Comparison of ENCODE assay signal across 25 cellular contexts in the genomic region with DNA sequence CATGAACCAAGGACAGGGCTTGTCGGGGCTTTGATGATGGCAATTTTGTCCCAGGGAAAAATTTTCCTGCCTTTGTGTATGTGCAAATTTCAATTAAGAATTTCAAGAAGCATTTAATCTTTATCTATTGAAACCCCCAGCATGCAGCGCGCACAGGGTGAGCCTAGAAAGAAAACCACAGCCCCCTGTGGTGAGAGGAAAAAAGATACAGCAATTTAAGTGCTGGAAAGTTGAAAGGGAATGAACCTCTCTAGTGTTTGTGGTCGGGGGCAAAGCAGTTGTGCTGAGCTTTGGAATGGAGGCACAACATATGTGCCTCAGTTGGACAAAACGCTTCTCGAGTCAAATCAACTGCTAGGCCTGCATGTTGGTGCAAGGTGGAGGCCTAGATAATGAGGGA.
DNase-seq lines count a peak whose midpoint lies in the region; ATAC-seq, FAIRE-seq and TF ChIP-seq lines count a peak whose summit lies in the region.
"Had no signal": no experiment of that assay in that cellular context is flagged by ENCODE, and none has a peak within 500 bp of the region (broad histone marks: within the 10 kb centered on the region; RNA-seq: fewer than 3 reads in every experiment).

No MANE protein-coding gene starts in this region.

- in situ Hi-C loops in K562 (cut with MboI): no loop called here

- peak overlapping the region; percentile 6 to 37; a peak in 1 of 4 replicates for H3K9ac ChIP-seq in K562 (ENCODE audit: insufficient read depth in 1 of 2, low read depth in 2 of 2, low read length in 2 of 2)
- H3K9ac ChIP-seq: BLaER1 treated with 17β-estradiol and CSF1 and Interleukin-3, amounts not matched to agents 10 nM and 100 nM had no signal

- CTCF ChIA-PET in HEK293 (lab: Yijun Ruan, JAX) (interaction anchor here (0.7 to 1.7 kb wide), 2 partner anchors 48 to 359 kb away, joined by 3 to 4 read pairs; no protein-coding TSS in a partner anchor), K562 (lab: Yijun Ruan, JAX; ENCODE audit: low intra/inter-chr PET ratio) (no interaction called here)

- H3K4me1 ChIP-seq in HEK293 (ENCODE audit: control insufficient read depth, insufficient read depth, low read length) (peaks cover 17% of the 10 kb centered on the region), K562 (replicated peaks in 1 of 2; ENCODE audit: control insufficient read depth in 2 of 2, insufficient read depth in 2 of 2, low read length in 2 of 2) (peaks cover 4 to 47% of the 10 kb centered on the region in 2 experiments; a peak in 4 of 5 replicates)
- H3K4me1 ChIP-seq: ascending aorta, esophagus squamous epithelium had no signal

- DNase-seq in D341Med (ENCODE audit: low spot score) (peak; percentile 38), NCI-H2107 (lab: John Stamatoyannopoulos, UW) (peak; percentile 23), K562 (ENCODE audit: extremely low read depth in 1 of 4, low spot score in 3 of 4) (peak; percentile 45 to 56 (median 48)), GM12892 (ENCODE audit: insufficient read length) (no peak)
- DNase-seq: activated CD4-positive, alpha-beta T cell treated with anti-CD3 and anti-CD28 coated beads for 4 hours; activated effector memory CD4-positive, alpha-beta T cell treated with Interleukin-2 at 50 U/mL for 16 hours; activated naive CD8-positive, alpha-beta T cell treated with anti-CD3 and anti-CD28 coated beads for 36 hours; activated T-cell treated with anti-CD3 and anti-CD28 coated beads for 4 hours; caudate nucleus; DMS79 treated with DMSO at 0.1 percent for 48 hours; esophagus squamous epithelium; IMR-90; natural killer cell; NCI-H446; NK-92 treated with Interleukin-12 subunit alpha and Interleukin-12 subunit beta, amount 100 ng/mL, for 24 hours; ovary; PC-3; tibial artery had no signal

- no peaks in the 10 kb centered on the region for H3K27me3 ChIP-seq in K562 (ENCODE audit: control insufficient read depth in 2 of 2, insufficient read depth in 2 of 2, low read length in 2 of 2)
- H3K27me3 ChIP-seq: ascending aorta; BLaER1 treated with 17β-estradiol and CSF1 and Interleukin-3, amounts not matched to agents 10 nM and 100 nM; esophagus squamous epithelium; ovary; tibial artery had no signal

- intact Hi-C loops in K562 (cut with micrococcal nuclease): no loop called here

- WGBS in K562 (ENCODE audit: insufficient coverage, low coverage, missing lambda C conversion rate): 2% methylated on average over 6 of the region's 6 CpGs

- no peak for TF ChIP-seq EP300 in K562 (IDR thresholded peaks at IDR 0.05; ENCODE audit: low read length)

- peak; percentile 66 for ATAC-seq in K562
- ATAC-seq in HG02840 (IDR thresholded peaks at IDR 0.05; ENCODE audit: low FRiP score, unreplicated experiment): no peak
- no peak for ATAC-seq in GM19035 (IDR thresholded peaks at IDR 0.05; ENCODE audit: unreplicated experiment)
- ATAC-seq: natural killer cell, PC-3 had no signal

- peak overlapping the region; percentile 63 for H3K4me2 ChIP-seq in K562 (ENCODE audit: insufficient read depth, low read length)
- H3K4me2 ChIP-seq: BLaER1 treated with 17β-estradiol and CSF1 and Interleukin-3, amounts not matched to agents 10 nM and 100 nM had no signal

- TF ChIP-seq CTCF in HEK293 (tag by site-specific recombination; IDR thresholded peaks at IDR 0.05) (no peak), K562 (IDR thresholded peaks at IDR 0.05 in 2 of 3, conservative IDR thresholded peaks at IDR 0.05 in 1 of 3; ENCODE audit: insufficient read depth in 2 of 3, low read depth in 1 of 3, low read length in 3 of 3) (peak in 2 of 3 experiments; percentile 5 to 16; a peak in 2 of 6 replicates)

- no TSS peak for BruUV-seq in K562 (replicated peaks; lab: Mats Ljungman, UMichigan)

- H3K9me3 ChIP-seq in HEK293 (ENCODE audit: control insufficient read depth, insufficient read depth, low read depth, low read length) (no peaks in the 10 kb centered on the region), K562 (replicated peaks; ENCODE audit: control insufficient read depth, insufficient read depth, low read depth, low read length) (no peaks in the 10 kb centered on the region)
- H3K9me3 ChIP-seq: ascending aorta, esophagus squamous epithelium, ovary, tibial artery had no signal

- peak overlapping the region; percentile 92 for H2AFZ ChIP-seq in K562 (ENCODE audit: low read depth, low read length)

- H3K27ac ChIP-seq in HEK293 (ENCODE audit: extremely low read depth, low read depth, low read length) (no peak overlapping the region), K562 (ENCODE audit: extremely low read depth, low read depth, low read length) (peak overlapping the region; percentile 39; the same call in 2 of the 3 replicates)
- H3K27ac ChIP-seq: ascending aorta; BLaER1 treated with 17β-estradiol and CSF1 and Interleukin-3, amounts not matched to agents 10 nM and 100 nM; esophagus squamous epithelium; ovary; tibial artery had no signal

- H3K36me3 ChIP-seq in HEK293 (ENCODE audit: control insufficient read depth in 2 of 2, insufficient read depth in 1 of 2, low read length in 2 of 2) (no peaks in the 10 kb centered on the region), K562 (ENCODE audit: control insufficient read depth, insufficient read depth, low read length) (no peaks in the 10 kb centered on the region)
- H3K36me3 ChIP-seq: ascending aorta; BLaER1 treated with 17β-estradiol and CSF1 and Interleukin-3, amounts not matched to agents 10 nM and 100 nM; esophagus squamous epithelium; ovary; tibial artery had no signal

- H3K79me2 ChIP-seq in K562 (ENCODE audit: control insufficient read depth, insufficient read depth, low read length): no peaks in the 10 kb centered on the region

- no peak for TF ChIP-seq POLR2A in K562 (conservative IDR thresholded peaks at IDR 0.05)
- TF ChIP-seq POLR2A in GM12892 (IDR thresholded peaks at IDR 0.05; ENCODE audit: low read depth, low read length): no peak

- H4K20me1 ChIP-seq in K562 (replicated peaks; ENCODE audit: control insufficient read depth, insufficient read depth, low read length): no peaks in the 10 kb centered on the region
- H4K20me1 ChIP-seq: BLaER1 treated with 17β-estradiol and CSF1 and Interleukin-3, amounts not matched to agents 10 nM and 100 nM had no signal

- no peak for TF ChIP-seq RAD21 in K562 (CRISPR knock-in tag; conservative IDR thresholded peaks at IDR 0.05 in 1 of 2, IDR thresholded peaks at IDR 0.05 in 1 of 2)

- POLR2A ChIA-PET in HEK293 (lab: Yijun Ruan, JAX): no interaction called here
- POLR2A ChIA-PET in K562 (lab: Yijun Ruan, JAX): interaction anchor here (1.2 kb wide), 1 partner anchor 10 kb away, joined by 3 read pairs; no protein-coding TSS in a partner anchor

- H3K4me3 ChIP-seq in HEK293 (ENCODE audit: low read depth, low read length): no peak overlapping the region
- H3K4me3 ChIP-seq in K562: no peak overlapping the region
- H3K4me3 ChIP-seq: ascending aorta; BLaER1 treated with 17β-estradiol and CSF1 and Interleukin-3, amounts not matched to agents 10 nM and 100 nM; esophagus squamous epithelium; lung; ovary; tibial artery had no signal

- peak; percentile 56 for FAIRE-seq in K562 (lab: Jason Lieb, UNC)
- no peak for FAIRE-seq in GM12892 (lab: Jason Lieb, UNC)
- FAIRE-seq: frontal cortex had no signal

- no peaks in the 10 kb centered on the region for H3K9me1 ChIP-seq in K562 (ENCODE audit: control insufficient read depth, insufficient read depth, low read length)

TF ChIP-seq in HEK293, 187 proteins besides CTCF, POLR2A, EP300 and RAD21 (continues in another document):
- TF ChIP-seq ZIC2 (tag by site-specific recombination; IDR thresholded peaks at IDR 0.05): peak; percentile 65
- TF ChIP-seq, protein P1, sequence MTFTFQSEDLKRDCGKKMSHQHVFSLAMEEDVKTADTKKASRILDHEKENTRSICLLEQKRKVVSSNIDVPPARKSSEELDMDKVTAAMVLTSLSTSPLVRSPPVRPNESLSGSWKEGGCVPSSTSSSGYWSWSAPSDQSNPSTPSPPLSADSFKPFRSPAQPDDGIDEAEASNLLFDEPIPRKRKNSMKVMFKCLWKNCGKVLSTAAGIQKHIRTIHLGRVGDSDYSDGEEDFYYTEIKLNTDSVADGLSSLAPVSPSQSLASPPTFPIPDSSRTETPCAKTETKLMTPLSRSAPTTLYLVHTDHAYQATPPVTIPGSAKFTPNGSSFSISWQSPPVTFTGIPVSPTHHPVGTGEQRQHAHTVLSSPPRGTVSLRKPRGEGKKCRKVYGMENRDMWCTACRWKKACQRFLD (tag by site-specific recombination; IDR thresholded peaks at IDR 0.05): no peak

TF ChIP-seq in K562, 482 proteins besides CTCF, POLR2A, EP300 and RAD21 (continues in another document):
- TF ChIP-seq, protein P2, sequence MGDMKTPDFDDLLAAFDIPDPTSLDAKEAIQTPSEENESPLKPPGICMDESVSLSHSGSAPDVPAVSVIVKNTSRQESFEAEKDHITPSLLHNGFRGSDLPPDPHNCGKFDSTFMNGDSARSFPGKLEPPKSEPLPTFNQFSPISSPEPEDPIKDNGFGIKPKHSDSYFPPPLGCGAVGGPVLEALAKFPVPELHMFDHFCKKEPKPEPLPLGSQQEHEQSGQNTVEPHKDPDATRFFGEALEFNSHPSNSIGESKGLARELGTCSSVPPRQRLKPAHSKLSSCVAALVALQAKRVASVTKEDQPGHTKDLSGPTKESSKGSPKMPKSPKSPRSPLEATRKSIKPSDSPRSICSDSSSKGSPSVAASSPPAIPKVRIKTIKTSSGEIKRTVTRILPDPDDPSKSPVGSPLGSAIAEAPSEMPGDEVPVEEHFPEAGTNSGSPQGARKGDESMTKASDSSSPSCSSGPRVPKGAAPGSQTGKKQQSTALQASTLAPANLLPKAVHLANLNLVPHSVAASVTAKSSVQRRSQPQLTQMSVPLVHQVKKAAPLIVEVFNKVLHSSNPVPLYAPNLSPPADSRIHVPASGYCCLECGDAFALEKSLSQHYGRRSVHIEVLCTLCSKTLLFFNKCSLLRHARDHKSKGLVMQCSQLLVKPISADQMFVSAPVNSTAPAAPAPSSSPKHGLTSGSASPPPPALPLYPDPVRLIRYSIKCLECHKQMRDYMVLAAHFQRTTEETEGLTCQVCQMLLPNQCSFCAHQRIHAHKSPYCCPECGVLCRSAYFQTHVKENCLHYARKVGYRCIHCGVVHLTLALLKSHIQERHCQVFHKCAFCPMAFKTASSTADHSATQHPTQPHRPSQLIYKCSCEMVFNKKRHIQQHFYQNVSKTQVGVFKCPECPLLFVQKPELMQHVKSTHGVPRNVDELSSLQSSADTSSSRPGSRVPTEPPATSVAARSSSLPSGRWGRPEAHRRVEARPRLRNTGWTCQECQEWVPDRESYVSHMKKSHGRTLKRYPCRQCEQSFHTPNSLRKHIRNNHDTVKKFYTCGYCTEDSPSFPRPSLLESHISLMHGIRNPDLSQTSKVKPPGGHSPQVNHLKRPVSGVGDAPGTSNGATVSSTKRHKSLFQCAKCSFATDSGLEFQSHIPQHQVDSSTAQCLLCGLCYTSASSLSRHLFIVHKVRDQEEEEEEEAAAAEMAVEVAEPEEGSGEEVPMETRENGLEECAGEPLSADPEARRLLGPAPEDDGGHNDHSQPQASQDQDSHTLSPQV (IDR thresholded peaks at IDR 0.05): peak; percentile 65; the same call in 1 of the 2 replicates
- TF ChIP-seq CBX3 (IDR thresholded peaks at IDR 0.05; ENCODE audit: borderline replicate concordance in 1 of 2, low read length in 2 of 2) (no peak), TEAD1 (CRISPR knock-in tag; IDR thresholded peaks at IDR 0.05) (no peak), ZNF507 (tag; conservative IDR thresholded peaks at IDR 0.05) (no peak)
